ENCODE assay signal across 8 cellular contexts in the genomic region with DNA sequence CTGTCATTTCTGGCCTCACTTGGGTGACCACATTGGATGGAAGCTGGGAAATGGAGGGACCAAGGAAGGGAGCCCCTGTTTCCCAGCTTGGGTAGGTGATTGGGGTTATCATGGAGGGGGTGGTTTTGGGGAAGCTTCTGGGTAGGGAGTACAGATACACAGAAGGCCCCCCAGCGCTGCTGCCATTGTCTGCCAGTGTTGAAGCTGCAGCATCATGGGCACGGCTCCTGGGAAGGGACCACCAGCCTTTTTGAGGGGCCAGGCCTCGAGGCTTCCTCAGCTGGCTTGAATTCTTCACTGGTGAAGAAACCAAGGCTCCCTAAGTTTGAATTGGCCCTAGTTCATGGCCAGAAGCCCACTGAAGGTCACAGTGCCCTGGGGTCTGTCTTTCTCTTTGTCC.
"Had no signal": no experiment of that assay in that cellular context is flagged by ENCODE, and none has a peak within 500 bp of the region (broad histone marks: within the 10 kb centered on the region; RNA-seq: fewer than 3 reads in every experiment).

No MANE protein-coding gene starts in this region.

- H3K27ac ChIP-seq: HL-60 had no signal

- H3K4me3 ChIP-seq: K562 had no signal

- ATAC-seq: HepG2, K562 had no signal

- DNase-seq: IMR-90, KBM-7, KG1 had no signal

- H3K9me3 Mint-ChIP-seq: IgD-negative memory B cell had no signal

- H3K4me1 Mint-ChIP-seq: IgD-negative memory B cell had no signal

- H3K27ac Mint-ChIP-seq: IgD-negative memory B cell had no signal

- H3K36me3 Mint-ChIP-seq: IgD-negative memory B cell had no signal

- FAIRE-seq: HepG2, HTR-8/SVneo, K562 had no signal
